Comparison of ENCODE assay signal across 10 cellular contexts in genomic region chr11:8826901-8827560, GRCh38.
DNase-seq lines count a peak whose midpoint lies in the region; TF ChIP-seq lines count a peak whose summit lies in the region.
"Had no signal": no experiment of that assay in that cellular context is flagged by ENCODE, and none has a peak within 500 bp of the region (broad histone marks: within the 10 kb centered on the region; RNA-seq: fewer than 3 reads in every experiment).

No MANE protein-coding gene starts in this region.

- 60 to 69% (median 66%) methylated on average over 6 of the region's 6 CpGs for WGBS in stomach, 5 donors

- no peaks in the 10 kb centered on the region for H3K9me3 ChIP-seq in HUES48 (ENCODE audit: control insufficient read depth, insufficient read depth, low read length)
- H3K9me3 ChIP-seq in SJCRH30 (replicated peaks) = no peaks in the 10 kb centered on the region
- H3K9me3 ChIP-seq in right atrium auricular region = no peaks in the 10 kb centered on the region
- no peaks in the 10 kb centered on the region for H3K9me3 ChIP-seq in stomach
- H3K9me3 ChIP-seq: body of pancreas had no signal

- H3K4me3 ChIP-seq in HUES48 (ENCODE audit: low read depth, low read length) = 0 out of 2 replicates have a peak overlapping the region, but pooled peaks have one; percentile 23
- H3K4me3 ChIP-seq in SJCRH30 = no peak overlapping the region
- H3K4me3 ChIP-seq in right atrium auricular region = no peak overlapping the region
- no peak overlapping the region for H3K4me3 ChIP-seq in stomach
- H3K4me3 ChIP-seq: body of pancreas had no signal

- DNase-seq in SJCRH30 (peak in 1 of 2 experiments; percentile 45), right atrium auricular region (ENCODE audit: low spot score) (peak; percentile 34), stomach (no peak), amygdala (lab: John Stamatoyannopoulos, UW) (no peak)
- no peak for DNase-seq in stimulated activated CD4-positive, alpha-beta T cell treated with anti-CD3 and anti-CD28 coated beads, Interleukin-15, amount 100 ng/mL, for 24 hours
- DNase-seq in activated CD4-positive, alpha-beta T cell treated with anti-CD3 and anti-CD28 coated beads for 1 hour = no peak
- DNase-seq: body of pancreas, NCI-H1417 treated with DMSO at 0.1 percent for 48 hours had no signal

- H3K36me3 ChIP-seq in HUES48 (ENCODE audit: control insufficient read depth, insufficient read depth, low read length) = no peaks in the 10 kb centered on the region
- no peaks in the 10 kb centered on the region for H3K36me3 ChIP-seq in SJCRH30
- H3K36me3 ChIP-seq in right atrium auricular region = no peaks in the 10 kb centered on the region
- H3K36me3 ChIP-seq in stomach = peaks cover 0 to 4% (median 0%) of the 10 kb centered on the region in 4 donors

- H3K27ac ChIP-seq in HUES48 (ENCODE audit: low read depth, low read length) = peak overlapping the region; percentile 86
- H3K27ac ChIP-seq in SJCRH30 = peak overlapping the region; percentile 68
- H3K27ac ChIP-seq in right atrium auricular region = no peak overlapping the region
- H3K27ac ChIP-seq in stomach = peak overlapping the region in 4 of 5 donors; percentile 33 to 68 (median 46)
- H3K27ac ChIP-seq: epithelial cell of prostate had no signal

- peaks cover 33% of the 10 kb centered on the region for H3K4me1 ChIP-seq in HUES48 (ENCODE audit: control insufficient read depth, insufficient read depth, low read length)
- H3K4me1 ChIP-seq in SJCRH30 = peaks cover 48% of the 10 kb centered on the region
- peaks cover 0 to 11% of the 10 kb centered on the region in 2 donors for H3K4me1 ChIP-seq in right atrium auricular region
- peaks cover 0 to 15% (median 9%) of the 10 kb centered on the region in 4 donors for H3K4me1 ChIP-seq in stomach
- H3K4me1 ChIP-seq: body of pancreas had no signal

- intact Hi-C loops in stomach (cut with DNase I; ENCODE audit: low total_unique reads) = no loop called here

- no peak overlapping the region for H3K9ac ChIP-seq in HUES48 (ENCODE audit: low read depth, low read length)

- H3K27me3 ChIP-seq in HUES48 (ENCODE audit: control insufficient read depth, insufficient read depth, low read length) (no peaks in the 10 kb centered on the region), SJCRH30 (no peaks in the 10 kb centered on the region), right atrium auricular region (no peaks in the 10 kb centered on the region), stomach (no peaks in the 10 kb centered on the region)
- H3K27me3 ChIP-seq: body of pancreas had no signal

- no peak for TF ChIP-seq EP300 in stomach (IDR thresholded peaks at IDR 0.05)

- TF ChIP-seq CTCF in right atrium auricular region (IDR thresholded peaks at IDR 0.05) (no peak), stomach (IDR thresholded peaks at IDR 0.05) (no peak)

- TF ChIP-seq POLR2A in stomach (IDR thresholded peaks at IDR 0.05) = no peak

Comparison
In these comparisons a context has a peak if more than half of its experiments do, and no peak if none do; other contexts are left out.
1. H3K27ac ChIP-seq: peak in HUES48 (single experiment), SJCRH30 (single experiment) and stomach (4 of 5); none in right atrium auricular region (0 of 2).